In the genomic region with DNA sequence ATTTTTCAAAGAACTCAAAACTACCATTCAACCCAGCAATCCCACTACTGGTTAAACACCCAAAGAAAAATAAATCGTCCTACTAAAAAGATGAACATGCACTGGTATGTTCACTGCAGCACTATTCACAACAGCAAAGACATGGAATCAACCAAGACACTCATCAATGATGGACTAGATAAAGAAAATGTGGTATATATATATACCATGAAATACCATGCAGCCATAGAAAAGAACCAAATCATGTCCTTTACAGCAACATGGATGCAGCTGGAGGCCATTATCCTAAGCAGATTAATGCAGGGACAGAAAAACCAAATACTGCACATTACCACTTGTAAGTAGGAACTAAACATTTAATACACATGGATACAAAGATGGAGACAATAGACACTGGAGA, we compare ENCODE assay signal across 29 cellular contexts.
"Had no signal": no experiment of that assay in that cellular context is flagged by ENCODE, and none has a peak within 500 bp of the region (broad histone marks: within the 10 kb centered on the region; RNA-seq: fewer than 3 reads in every experiment).

No MANE protein-coding gene starts in this region.

- H3K4me3 Mint-ChIP-seq: dendritic cell treated with granulocyte-macrophage colony-stimulating factor and Interleukin-4, amounts not matched to agents 40 ng/mL and 50 ng/mL, for 4 days; effector memory CD8-positive, alpha-beta T cell; endodermal cell had no signal

- H3K9me3 Mint-ChIP-seq: dendritic cell treated with granulocyte-macrophage colony-stimulating factor and Interleukin-4, amounts not matched to agents 40 ng/mL and 50 ng/mL, for 4 days; effector memory CD8-positive, alpha-beta T cell; endodermal cell had no signal

- H3K27ac ChIP-seq: colonic mucosa, coronary artery, dorsolateral prefrontal cortex, epithelial cell of prostate, esophagus muscularis mucosa, esophagus squamous epithelium, foreskin keratinocyte, gastrocnemius medialis, gastroesophageal sphincter, heart left ventricle, heart right ventricle had no signal

- H3K27ac Mint-ChIP-seq: dendritic cell treated with granulocyte-macrophage colony-stimulating factor and Interleukin-4, amounts not matched to agents 40 ng/mL and 50 ng/mL, for 4 days; effector memory CD8-positive, alpha-beta T cell; endodermal cell had no signal

- H3K4me3 ChIP-seq: colonic mucosa, coronary artery, dorsolateral prefrontal cortex, esophagus muscularis mucosa, esophagus squamous epithelium, gastrocnemius medialis, gastroesophageal sphincter, heart left ventricle, heart right ventricle had no signal

- ATAC-seq: effector memory CD8-positive, alpha-beta T cell; esophagus mucosa; foreskin keratinocyte; gastrocnemius medialis; gastroesophageal sphincter; heart left ventricle; heart right ventricle had no signal

- H3K27me3 ChIP-seq: colonic mucosa, dorsolateral prefrontal cortex, esophagus muscularis mucosa, esophagus squamous epithelium, foreskin keratinocyte, gastrocnemius medialis, gastroesophageal sphincter, heart left ventricle, heart right ventricle had no signal

- H3K9me3 ChIP-seq: colonic mucosa, esophagus muscularis mucosa, esophagus squamous epithelium, gastrocnemius medialis, gastroesophageal sphincter, heart left ventricle, heart right ventricle had no signal

- DNase-seq: colonic mucosa; cortex of kidney; dermis blood vessel endothelial cell; dorsolateral prefrontal cortex; effector CD4-positive, alpha-beta T cell; effector CD8-positive, alpha-beta T cell; effector memory CD4-positive, alpha-beta T cell; effector memory CD8-positive, alpha-beta T cell; endodermal cell; erythroblast; esophagus squamous epithelium; foreskin fibroblast; foreskin keratinocyte; foreskin melanocyte; gastrocnemius medialis; glutamatergic neuron; head of caudate nucleus; heart left ventricle; heart right ventricle had no signal

- H3K4me1 ChIP-seq: colonic mucosa, foreskin keratinocyte, gastrocnemius medialis had no signal

- H3K36me3 ChIP-seq: colonic mucosa, esophagus muscularis mucosa, esophagus squamous epithelium, gastrocnemius medialis, gastroesophageal sphincter, heart left ventricle, heart right ventricle had no signal

- FAIRE-seq: colon, endometrium, endothelial cell of umbilical vein, frontal cortex had no signal

- H3K27me3 Mint-ChIP-seq: dendritic cell treated with granulocyte-macrophage colony-stimulating factor and Interleukin-4, amounts not matched to agents 40 ng/mL and 50 ng/mL, for 4 days; effector memory CD8-positive, alpha-beta T cell had no signal
